In genomic region chr11:36012410-36012809, GRCh38 we compare ENCODE assay signal across 19 cellular contexts.
DNase-seq lines count a peak whose midpoint lies in the region; ATAC-seq, FAIRE-seq and TF ChIP-seq lines count a peak whose summit lies in the region.
"Had no signal": no experiment of that assay in that cellular context is flagged by ENCODE, and none has a peak within 500 bp of the region (broad histone marks: within the 10 kb centered on the region; RNA-seq: fewer than 3 reads in every experiment).

No MANE protein-coding gene starts in this region.

- no peaks in the 10 kb centered on the region for H3K9me3 Mint-ChIP-seq in CD8-positive, alpha-beta T cell
- H3K9me3 Mint-ChIP-seq: activated B cell treated with CpG ODN at 0.5 μM for 24 hours; activated naive CD8-positive, alpha-beta T cell treated with anti-CD3 and anti-CD28 coated beads for 36 hours; CD4-positive, alpha-beta T cell; effector memory CD8-positive, alpha-beta T cell had no signal

- no peak overlapping the region for H3K27ac Mint-ChIP-seq in CD8-positive, alpha-beta T cell
- H3K27ac Mint-ChIP-seq: activated B cell treated with CpG ODN at 0.5 μM for 24 hours; activated naive CD8-positive, alpha-beta T cell treated with anti-CD3 and anti-CD28 coated beads for 36 hours; CD4-positive, alpha-beta T cell; effector memory CD8-positive, alpha-beta T cell had no signal

- ATAC-seq in CD8-positive, alpha-beta T cell = no peak
- ATAC-seq: effector memory CD8-positive, alpha-beta T cell had no signal

- H3K4me1 ChIP-seq in ascending aorta = peaks cover 0 to 30% of the 10 kb centered on the region in 2 donors
- no peaks in the 10 kb centered on the region for H3K4me1 ChIP-seq in CD8-positive, alpha-beta T cell (ENCODE audit: insufficient read depth, low read length)

- H3K4me3 Mint-ChIP-seq in CD8-positive, alpha-beta T cell = no peak overlapping the region
- H3K4me3 Mint-ChIP-seq: activated B cell treated with CpG ODN at 0.5 μM for 24 hours; activated naive CD8-positive, alpha-beta T cell treated with anti-CD3 and anti-CD28 coated beads for 36 hours; CD4-positive, alpha-beta T cell; effector memory CD8-positive, alpha-beta T cell had no signal

- DNase-seq in HTR-8/SVneo (ENCODE audit: insufficient read length, low spot score) = peak; percentile 35
- peak; percentile 79 for DNase-seq in amniotic epithelial cell (ENCODE audit: low read depth)
- DNase-seq in fibroblast of the aortic adventitia (ENCODE audit: low read depth) = peak; percentile 62
- peak; percentile 68 for DNase-seq in pons (ENCODE audit: low spot score)
- DNase-seq in ascending aorta (ENCODE audit: low spot score in 2 of 2) = no peak
- no peak for DNase-seq in mesenteric fat pad (ENCODE audit: low spot score)
- no peak for DNase-seq in T-helper 9 cell
- no peak for DNase-seq in CD8-positive, alpha-beta T cell
- DNase-seq: activated B cell treated with CpG ODN at 0.5 μM for 24 hours; activated CD8-positive, alpha-beta memory T cell treated with anti-CD3 and anti-CD28 coated beads, Interleukin-2, amount 50 U/mL, for 4 hours; activated naive CD8-positive, alpha-beta T cell treated with anti-CD3 and anti-CD28 coated beads for 36 hours; CD4-positive, alpha-beta T cell; effector memory CD8-positive, alpha-beta T cell; hippocampal formation; NCI-H2029 treated with DMSO at 0.1 percent for 48 hours; stimulated activated CD4-positive, alpha-beta T cell treated with anti-CD3 and anti-CD28 coated beads, Interleukin-12 subunit alpha, Interleukin-12 subunit beta, amount 100 ng/mL, for 4 hours had no signal

- H3K27me3 ChIP-seq in ascending aorta = no peaks in the 10 kb centered on the region
- H3K27me3 ChIP-seq in CD8-positive, alpha-beta T cell (ENCODE audit: insufficient read depth, low read length) = no peaks in the 10 kb centered on the region
- H3K27me3 ChIP-seq: neutrophil, suprapubic skin had no signal

- peaks cover 19% of the 10 kb centered on the region for H3K27me3 Mint-ChIP-seq in CD8-positive, alpha-beta T cell (ENCODE audit: low read depth)

- H3K9me3 ChIP-seq in ascending aorta = no peaks in the 10 kb centered on the region
- no peaks in the 10 kb centered on the region for H3K9me3 ChIP-seq in CD8-positive, alpha-beta T cell (ENCODE audit: low read length)
- H3K9me3 ChIP-seq: neutrophil, suprapubic skin had no signal

- H3K4me3 ChIP-seq in fibroblast of the aortic adventitia (ENCODE audit: low read depth, low read length) (peak overlapping the region; percentile 42), ascending aorta (no peak overlapping the region)
- H3K4me3 ChIP-seq in CD8-positive, alpha-beta T cell (ENCODE audit: low read depth, low read length) = no peak overlapping the region
- H3K4me3 ChIP-seq: suprapubic skin had no signal

- FAIRE-seq in HTR-8/SVneo (lab: Jason Lieb, UNC) = peak; percentile 59
- FAIRE-seq: H1 had no signal

- CTCF ChIA-PET in CD8-positive, alpha-beta T cell (lab: Charles Lee) = no interaction called here

- intact Hi-C loops in ascending aorta (cut with DNase I) = no loop called here
- intact Hi-C loops in CD8-positive, alpha-beta T cell (cut with DNase I, micrococcal nuclease) = no loop called here

- no peaks in the 10 kb centered on the region for H3K36me3 Mint-ChIP-seq in CD8-positive, alpha-beta T cell
- H3K36me3 Mint-ChIP-seq: activated naive CD8-positive, alpha-beta T cell treated with anti-CD3 and anti-CD28 coated beads for 36 hours had no signal

- no peaks in the 10 kb centered on the region for H3K4me1 Mint-ChIP-seq in CD8-positive, alpha-beta T cell (ENCODE audit: low read depth)
- H3K4me1 Mint-ChIP-seq: activated B cell treated with CpG ODN at 0.5 μM for 24 hours; activated naive CD8-positive, alpha-beta T cell treated with anti-CD3 and anti-CD28 coated beads for 36 hours had no signal

- no peak overlapping the region for H3K27ac ChIP-seq in ascending aorta
- H3K27ac ChIP-seq in CD8-positive, alpha-beta T cell (ENCODE audit: low read depth, low read length) = no peak overlapping the region
- H3K27ac ChIP-seq: neutrophil, suprapubic skin had no signal

- TF ChIP-seq CTCF in fibroblast of the aortic adventitia (IDR thresholded peaks at IDR 0.05; ENCODE audit: insufficient read depth, low read length) (no peak), ascending aorta (IDR thresholded peaks at IDR 0.05) (no peak)
- no peak for TF ChIP-seq CTCF in CD8-positive, alpha-beta T cell (IDR thresholded peaks at IDR 0.05)

- no peaks in the 10 kb centered on the region for H3K36me3 ChIP-seq in ascending aorta
- H3K36me3 ChIP-seq in CD8-positive, alpha-beta T cell (ENCODE audit: insufficient read depth, low read length) = no peaks in the 10 kb centered on the region
- H3K36me3 ChIP-seq: neutrophil, suprapubic skin had no signal

- POLR2A ChIA-PET in CD8-positive, alpha-beta T cell (lab: Charles Lee) = no interaction called here

Comparison
In these comparisons a context has a peak if more than half of its experiments do, and no peak if none do; other contexts are left out.
1. DNase-seq: peak in HTR-8/SVneo (single experiment), amniotic epithelial cell (single experiment), fibroblast of the aortic adventitia (single experiment) and pons (single experiment); none in ascending aorta (0 of 2), mesenteric fat pad (single experiment), T-helper 9 cell (single experiment) and CD8-positive, alpha-beta T cell (0 of 7).